9 cellular contexts compared by ENCODE assay signal in genomic region chr20:4060054-4060795, GRCh38. TPM values are rescaled to one million over a fixed set of nuclear protein-coding genes. Genes with fewer than 3 reads are reported as not detected.
A peak's percentile ranks its signal among the peaks of the same experiment; 100 is the strongest.
DNase-seq lines count a peak whose midpoint lies in the region; ATAC-seq and TF ChIP-seq lines count a peak whose summit lies in the region.
"Had no signal": no experiment of that assay in that cellular context is flagged by ENCODE, and none has a peak within 500 bp of the region (broad histone marks: within the 10 kb centered on the region; RNA-seq: fewer than 3 reads in every experiment).

No MANE protein-coding gene starts in this region.

- H3K36me3 ChIP-seq in upper lobe of right lung = no peaks in the 10 kb centered on the region

- peak; percentile 50 to 66 for ATAC-seq in right cardiac atrium
- peak; percentile 63 for ATAC-seq in upper lobe of right lung
- no peak for ATAC-seq in GM19467 (IDR thresholded peaks at IDR 0.05; ENCODE audit: unreplicated experiment)
- ATAC-seq: left lobe of liver had no signal

- no peak for TF ChIP-seq CTCF in upper lobe of right lung (IDR thresholded peaks at IDR 0.05)

- H3K27ac ChIP-seq in right cardiac atrium (ENCODE audit: low read length) = no peak overlapping the region
- no peak overlapping the region for H3K27ac ChIP-seq in upper lobe of right lung

- intact Hi-C loops in right cardiac atrium (cut with DNase I) (no loop called here), upper lobe of right lung (cut with DNase I) (no loop called here)

- no peak overlapping the region for H3K4me3 ChIP-seq in right cardiac atrium (ENCODE audit: low read length)
- H3K4me3 ChIP-seq in upper lobe of right lung = no peak overlapping the region

- H3K9me3 ChIP-seq in right cardiac atrium (ENCODE audit: control insufficient read depth, low read length) (no peaks in the 10 kb centered on the region), upper lobe of right lung (no peaks in the 10 kb centered on the region)

- no peaks in the 10 kb centered on the region for H3K27me3 ChIP-seq in right cardiac atrium (ENCODE audit: control insufficient read depth, insufficient read depth)
- no peaks in the 10 kb centered on the region for H3K27me3 ChIP-seq in upper lobe of right lung

- H3K4me1 ChIP-seq in right cardiac atrium (ENCODE audit: control insufficient read depth, insufficient read depth, low read length) (peaks cover 8% of the 10 kb centered on the region), upper lobe of right lung (peaks cover 31% of the 10 kb centered on the region)

- in situ Hi-C loops in KBM-7 (cut with MboI; ENCODE audit: low pct_unique_long_range_greater_than_20kb, low sequenced_read_pairs) = no loop called here

- 68% methylated on average over 12 of the region's 12 CpGs for WGBS in right cardiac atrium

- DNase-seq in NCI-H2196 (lab: John Stamatoyannopoulos, UW; ENCODE audit: unreplicated experiment) (peak; percentile 18), NCI-H2196 treated with DMSO at 0.1 percent for 48 hours (lab: John Stamatoyannopoulos, UW; ENCODE audit: unreplicated experiment) (no peak), KBM-7 (peak; percentile 66), right cardiac atrium (peak; percentile 73 to 89 (median 88)), upper lobe of right lung (peak; percentile 87), ecto neural progenitor cell (ENCODE audit: low spot score) (no peak), amniotic stem cell (lab: John Stamatoyannopoulos, UW) (no peak)

RNA-seq across cellular contexts. Expression of gene RNF24, which starts 44.9 kb away (rescaled TPM):
- total RNA-seq in right cardiac atrium = 1 to 10 TPM; 5.6 to 8.6 (median 6.8) TPM
- 1.8 TPM for polyA plus RNA-seq in right cardiac atrium
- 24.5 TPM for total RNA-seq in upper lobe of right lung

Comparison
In these comparisons a context has a peak if more than half of its experiments do, and no peak if none do; other contexts are left out.
1. DNase-seq: peak in NCI-H2196 (single experiment), KBM-7 (single experiment), right cardiac atrium (3 of 3) and upper lobe of right lung (single experiment); none in NCI-H2196 treated with DMSO at 0.1 percent for 48 hours (single experiment), ecto neural progenitor cell (single experiment) and amniotic stem cell (single experiment).